Comparison of ENCODE assay signal across 23 cellular contexts in genomic region chr10:70851597-70852475, GRCh38. TPM values are rescaled to one million over a fixed set of nuclear protein-coding genes. Genes with fewer than 3 reads are reported as not detected.
DNase-seq lines count a peak whose midpoint lies in the region; ATAC-seq and TF ChIP-seq lines count a peak whose summit lies in the region.
"Had no signal": no experiment of that assay in that cellular context is flagged by ENCODE, and none has a peak within 500 bp of the region (broad histone marks: within the 10 kb centered on the region; RNA-seq: fewer than 3 reads in every experiment).

No MANE protein-coding gene starts in this region.

- peak overlapping the region; percentile 60 for H3K27ac Mint-ChIP-seq in nephron progenitor cell
- H3K27ac Mint-ChIP-seq in activated naive CD4-positive, alpha-beta T cell treated with anti-CD3 and anti-CD28 coated beads for 36 hours, result no peak overlapping the region
- H3K27ac Mint-ChIP-seq: H9; mesothelial cell of epicardium; T-helper 2 cell treated with Interferon-gamma antibody and Interleukin-4, amounts not matched to agents 5 μg/mL and 100 μg/mL, for 36 hours had no signal

- DNase-seq in DMS53 treated with DMSO at 0.1 percent for 48 hours (lab: John Stamatoyannopoulos, UW; ENCODE audit: unreplicated experiment) (peak; percentile 86), NCI-H2029 (lab: John Stamatoyannopoulos, UW) (peak; percentile 17), body of pancreas (peak in 3 of 4 donors; percentile 27 to 49 (median 32)), nephron progenitor cell (no peak), SK-N-DZ (ENCODE audit: low spot score) (no peak)
- DNase-seq in stimulated activated CD4-positive, alpha-beta T cell treated with anti-CD3 and anti-CD28 coated beads, Interleukin-2, amount 100 ng/mL, for 24 hours, result no peak
- no peak for DNase-seq in activated naive CD4-positive, alpha-beta T cell treated with anti-CD3 and anti-CD28 coated beads for 36 hours
- DNase-seq: activated CD4-positive, alpha-beta T cell treated with anti-CD3 and anti-CD28 coated beads for 4 hours; activated T-cell treated with anti-CD3 and anti-CD28 coated beads, Interleukin-2, amount 50 U/mL, for 1 hour; DND-41; dorsolateral prefrontal cortex; H9; hypothalamus; left ventricle myocardium superior; naive thymus-derived CD8-positive, alpha-beta T cell; NCI-H1436 treated with DMSO at 0.1 percent for 48 hours; NCI-H2171; NCI-H526; occipital lobe; upper lobe of left lung had no signal

- peaks cover 37% of the 10 kb centered on the region for H3K4me1 ChIP-seq in body of pancreas

- 32 to 39% methylated on average over 5 of the region's 5 CpGs for WGBS in body of pancreas, 2 donors

- H3K4me1 Mint-ChIP-seq in nephron progenitor cell, result no peaks in the 10 kb centered on the region
- H3K4me1 Mint-ChIP-seq in activated naive CD4-positive, alpha-beta T cell treated with anti-CD3 and anti-CD28 coated beads for 36 hours (ENCODE audit: low read depth), result peaks cover 22% of the 10 kb centered on the region
- H3K4me1 Mint-ChIP-seq: H9 had no signal

- TF ChIP-seq POLR2A in body of pancreas (IDR thresholded peaks at IDR 0.05), result no peak

- H3K36me3 Mint-ChIP-seq in nephron progenitor cell (ENCODE audit: low read depth), result peaks cover 34% of the 10 kb centered on the region
- H3K36me3 Mint-ChIP-seq in activated naive CD4-positive, alpha-beta T cell treated with anti-CD3 and anti-CD28 coated beads for 36 hours (ENCODE audit: low read depth), result peaks cover 21% of the 10 kb centered on the region

- peaks cover 3% of the 10 kb centered on the region for H3K27me3 Mint-ChIP-seq in nephron progenitor cell (ENCODE audit: low read depth, poor library complexity)
- H3K27me3 Mint-ChIP-seq in activated naive CD4-positive, alpha-beta T cell treated with anti-CD3 and anti-CD28 coated beads for 36 hours (ENCODE audit: low read depth), result no peaks in the 10 kb centered on the region
- H3K27me3 Mint-ChIP-seq: naive thymus-derived CD8-positive, alpha-beta T cell had no signal

- peak overlapping the region; percentile 18 to 50 (median 48) for H3K27ac ChIP-seq in body of pancreas
- H3K27ac ChIP-seq: dorsolateral prefrontal cortex, KMS-11, upper lobe of left lung had no signal

- TF ChIP-seq CTCF in body of pancreas (IDR thresholded peaks at IDR 0.05), result no peak
- no peak for TF ChIP-seq CTCF in nephron progenitor cell (IDR thresholded peaks at IDR 0.05)

- H3K27me3 ChIP-seq in body of pancreas, result no peaks in the 10 kb centered on the region
- H3K27me3 ChIP-seq: dorsolateral prefrontal cortex, upper lobe of left lung had no signal

- intact Hi-C loops in body of pancreas (cut with DNase I), result no loop called here
- intact Hi-C loops in activated naive CD4-positive, alpha-beta T cell treated with anti-CD3 and anti-CD28 coated beads for 36 hours (cut with micrococcal nuclease), result no loop called here

- H3K36me3 ChIP-seq in body of pancreas (replicated peaks in 1 of 2; ENCODE audit: insufficient read depth in 1 of 2, low read depth in 2 of 2), result peaks cover 0 to 2% of the 10 kb centered on the region in 2 donors

- no peak overlapping the region for H3K4me3 ChIP-seq in body of pancreas
- H3K4me3 ChIP-seq: dorsolateral prefrontal cortex, upper lobe of left lung had no signal

- H3K9me3 Mint-ChIP-seq in nephron progenitor cell, result no peaks in the 10 kb centered on the region
- no peaks in the 10 kb centered on the region for H3K9me3 Mint-ChIP-seq in activated naive CD4-positive, alpha-beta T cell treated with anti-CD3 and anti-CD28 coated beads for 36 hours
- H3K9me3 Mint-ChIP-seq: H9; naive thymus-derived CD8-positive, alpha-beta T cell; T-helper 2 cell treated with Interferon-gamma antibody and Interleukin-4, amounts not matched to agents 5 μg/mL and 100 μg/mL, for 36 hours had no signal

- ATAC-seq in body of pancreas, result peak; percentile 47
- ATAC-seq: left ventricle myocardium superior; naive thymus-derived CD8-positive, alpha-beta T cell had no signal

- CTCF ChIA-PET in activated naive CD4-positive, alpha-beta T cell treated with anti-CD3 and anti-CD28 coated beads for 36 hours (lab: Charles Lee), result no interaction called here

- H3K9me3 ChIP-seq in body of pancreas, result no peaks in the 10 kb centered on the region
- H3K9me3 ChIP-seq: upper lobe of left lung had no signal

- H3K4me3 Mint-ChIP-seq in nephron progenitor cell, result no peak overlapping the region
- no peak overlapping the region for H3K4me3 Mint-ChIP-seq in activated naive CD4-positive, alpha-beta T cell treated with anti-CD3 and anti-CD28 coated beads for 36 hours
- H3K4me3 Mint-ChIP-seq: H9; mesothelial cell of epicardium; naive thymus-derived CD8-positive, alpha-beta T cell; T-helper 2 cell treated with Interferon-gamma antibody and Interleukin-4, amounts not matched to agents 5 μg/mL and 100 μg/mL, for 36 hours had no signal

RNA-seq across cellular contexts. Expression of gene SGPL1, which starts 36.1 kb away (rescaled TPM):
- 10 to 100 TPM; 36.3 to 43.8 TPM for total RNA-seq in body of pancreas
- 33.1 and 35.1 TPM in 2 replicates for polyA plus RNA-seq in SK-N-DZ (2014; cell fraction: cytosol; rRNA removed)
- 27.0 and 36.4 TPM in 2 replicates for polyA plus RNA-seq in SK-N-DZ (2014; cell fraction: nucleus; rRNA removed)
- total RNA-seq in activated naive CD4-positive, alpha-beta T cell treated with anti-CD3 and anti-CD28 coated beads for 36 hours, result 10 to 100 TPM; 14.8 to 17.2 TPM

RNA-seq across cellular contexts. Expression of gene PCBD1, which starts 36.5 kb away (rescaled TPM):
- 10 to 100 TPM; 40.5 to 67.7 TPM for total RNA-seq in body of pancreas
- 66.6 and 75.1 TPM in 2 replicates for polyA plus RNA-seq in SK-N-DZ (2014; cell fraction: cytosol; rRNA removed)
- polyA plus RNA-seq in SK-N-DZ (2014; cell fraction: nucleus; rRNA removed), result 51.6 and 51.8 TPM in 2 replicates
- total RNA-seq in activated naive CD4-positive, alpha-beta T cell treated with anti-CD3 and anti-CD28 coated beads for 36 hours, result 10 to 100 TPM; 33.0 to 37.2 TPM

Comparison
In these comparisons a context has a peak if more than half of its experiments do, and no peak if none do; other contexts are left out.
1. DNase-seq: peak in DMS53 treated with DMSO at 0.1 percent for 48 hours (single experiment), NCI-H2029 (single experiment) and body of pancreas (3 of 4); none in nephron progenitor cell (single experiment), SK-N-DZ (single experiment), stimulated activated CD4-positive, alpha-beta T cell treated with anti-CD3 and anti-CD28 coated beads, Interleukin-2, amount 100 ng/mL, for 24 hours (0 of 2) and activated naive CD4-positive, alpha-beta T cell treated with anti-CD3 and anti-CD28 coated beads for 36 hours (single experiment).